ENCODE assay signal across 15 cellular contexts in the genomic region with DNA sequence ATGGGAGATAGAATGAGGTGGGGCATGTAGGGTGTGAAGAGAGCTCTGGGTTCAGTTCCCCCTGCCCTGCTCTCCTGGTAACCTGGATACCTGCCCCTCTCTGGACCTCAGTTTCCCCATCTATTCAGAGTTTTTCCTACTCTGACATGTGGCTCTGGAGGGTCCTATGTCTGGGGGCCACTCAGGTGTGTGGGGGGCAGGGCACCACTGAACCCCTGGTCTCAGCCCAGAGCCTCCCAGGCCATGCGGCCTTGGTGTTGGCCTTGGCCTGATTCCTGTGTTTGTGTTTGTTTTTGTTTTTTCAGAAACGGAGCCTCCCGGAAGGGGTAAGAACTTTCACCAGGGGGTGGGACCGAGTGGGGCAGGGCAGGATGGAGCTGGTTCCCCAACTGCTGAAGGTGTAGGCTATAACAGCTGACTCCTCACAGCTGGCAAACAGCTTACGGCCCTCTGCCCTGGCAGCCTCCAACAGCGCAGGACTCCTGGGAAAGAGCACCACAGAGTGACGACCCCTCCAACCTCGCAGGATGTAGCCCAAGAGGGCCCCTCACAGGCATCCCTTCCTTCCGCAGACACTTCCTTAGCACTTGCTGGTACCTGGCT. TPM values are rescaled to one million over a fixed set of nuclear protein-coding genes. Genes with fewer than 3 reads are reported as not detected.
A peak's percentile ranks its signal among the peaks of the same experiment; 100 is the strongest.
DNase-seq lines count a peak whose midpoint lies in the region; ATAC-seq and TF ChIP-seq lines count a peak whose summit lies in the region.
"Had no signal": no experiment of that assay in that cellular context is flagged by ENCODE, and none has a peak within 500 bp of the region (broad histone marks: within the 10 kb centered on the region; RNA-seq: fewer than 3 reads in every experiment).

No MANE protein-coding gene starts in this region.

- peaks cover 0 to 30% (median 10%) of the 10 kb centered on the region in 4 donors for H3K4me1 ChIP-seq in tibial nerve
- H3K4me1 ChIP-seq: BE2C, Caco-2 had no signal

- no peak for TF ChIP-seq EP300 in tibial nerve (IDR thresholded peaks at IDR 0.05)

- DNase-seq in WTC11 (ENCODE audit: low spot score) (no peak), left kidney (ENCODE audit: low read depth, low spot score) (peak; percentile 31), neural crest cell (ENCODE audit: low read depth, low spot score) (no peak), tibial nerve (ENCODE audit: low spot score in 2 of 2) (no peak), iPS-NIHi7 (ENCODE audit: extremely low spot score) (no peak), hypothalamus (lab: John Stamatoyannopoulos, UW) (no peak)
- DNase-seq: BE2C; Caco-2; CD8-positive, alpha-beta memory T cell; DMS53; GF-D8; GM23248; IMR-90 had no signal

- H3K9me3 Mint-ChIP-seq in WTC11: no peaks in the 10 kb centered on the region
- H3K9me3 Mint-ChIP-seq in neural crest cell: no peaks in the 10 kb centered on the region

- H3K36me3 Mint-ChIP-seq in WTC11: no peaks in the 10 kb centered on the region
- H3K36me3 Mint-ChIP-seq in neural crest cell (ENCODE audit: low read depth): no peaks in the 10 kb centered on the region
- H3K36me3 Mint-ChIP-seq: CD8-positive, alpha-beta memory T cell had no signal

- H3K27ac Mint-ChIP-seq in WTC11: no peak overlapping the region
- H3K27ac Mint-ChIP-seq in neural crest cell (ENCODE audit: unreplicated experiment): peak overlapping the region; percentile 43

- no peak for TF ChIP-seq POLR2A in tibial nerve (IDR thresholded peaks at IDR 0.05)

- no peaks in the 10 kb centered on the region for H3K4me1 Mint-ChIP-seq in WTC11
- H3K4me1 Mint-ChIP-seq in neural crest cell: peaks cover 13% of the 10 kb centered on the region
- H3K4me1 Mint-ChIP-seq: CD8-positive, alpha-beta memory T cell had no signal

- H3K27ac ChIP-seq in tibial nerve: peak overlapping the region in 3 of 4 donors; percentile 50 to 82 (median 77)
- H3K27ac ChIP-seq: GM23248 had no signal

- CTCF ChIA-PET in WTC11 (lab: Charles Lee): interaction anchor here (1.4 to 5.5 kb wide), 2 partner anchors 26 to 48 kb away, joined by 3 to 96 read pairs; no protein-coding TSS in a partner anchor

- no peak for ATAC-seq in WTC11
- no peak for ATAC-seq in HG03139 (IDR thresholded peaks at IDR 0.05; ENCODE audit: unreplicated experiment)
- ATAC-seq: HCT116 had no signal

- WGBS in tibial nerve, 2 donors: 44 to 57% methylated on average over 9 of the region's 9 CpGs

- POLR2A ChIA-PET in WTC11 (lab: Charles Lee): no interaction called here

- H3K4me3 Mint-ChIP-seq in WTC11: no peak overlapping the region
- no peak overlapping the region for H3K4me3 Mint-ChIP-seq in neural crest cell
- H3K4me3 Mint-ChIP-seq: CD8-positive, alpha-beta memory T cell had no signal

- TF ChIP-seq CTCF in WTC11 (IDR thresholded peaks at IDR 0.05) (no peak), neural crest cell (conservative IDR thresholded peaks at IDR 0.05) (no peak), tibial nerve (IDR thresholded peaks at IDR 0.05) (no peak)

- H3K36me3 ChIP-seq in tibial nerve: no peaks in the 10 kb centered on the region
- H3K36me3 ChIP-seq: BE2C had no signal

- H3K9me3 ChIP-seq in tibial nerve: no peaks in the 10 kb centered on the region
- H3K9me3 ChIP-seq: BE2C, Caco-2 had no signal

- H3K27me3 Mint-ChIP-seq in WTC11 (ENCODE audit: low read depth) (no peaks in the 10 kb centered on the region; the same call in 1 of the 2 replicates), neural crest cell (ENCODE audit: low read depth) (no peaks in the 10 kb centered on the region)

- no peak overlapping the region for H3K4me3 ChIP-seq in tibial nerve
- H3K4me3 ChIP-seq: GM23248 had no signal

- no peaks in the 10 kb centered on the region for H3K27me3 ChIP-seq in tibial nerve
- H3K27me3 ChIP-seq: BE2C had no signal

TF ChIP-seq in WTC11, 78 proteins besides CTCF, POLR2A, EP300 and RAD21:
- TF ChIP-seq GABPB1 (CRISPR knock-in tag; IDR thresholded peaks at IDR 0.05) (peak; percentile 19; the same call in 1 of the 2 replicates), JUN (CRISPR knock-in tag; IDR thresholded peaks at IDR 0.05) (no peak), RORB (CRISPR knock-in tag; IDR thresholded peaks at IDR 0.05) (no peak)

RNA-seq across cellular contexts. Expression of gene ITIH3, which starts 0.8 kb away (rescaled TPM):
- total RNA-seq in WTC11 (2021): 0.23 to 0.37 TPM (median 0.25 TPM) in 3 replicates
- total RNA-seq in neural crest cell: 0.52 TPM in 1 of 2 replicates, not detected in the other
- total RNA-seq in tibial nerve: 10 to 100 TPM in 3 of 4 donors, 1 to 10 TPM in 1; 9.4 to 29.6 (median 20.1) TPM
- total RNA-seq: CD8-positive, alpha-beta memory T cell; GM23248 had no signal

RNA-seq across cellular contexts. Expression of gene ITIH1, which starts 18.0 kb away (rescaled TPM):
- total RNA-seq in WTC11 (2021) (0.26 to 0.69 TPM (median 0.50 TPM) in 3 replicates), neural crest cell (not detected in 2 replicates), tibial nerve (1 to 10 TPM in 1 of 4 donors, not detected in 3; 4.1 TPM)
- total RNA-seq: Caco-2; CD8-positive, alpha-beta memory T cell; GM23248; IMR-90 had no signal

RNA-seq across cellular contexts. Expression of gene NEK4, which starts 24.7 kb away (rescaled TPM):
- total RNA-seq in WTC11 (2021): 30.3 to 31.4 TPM (median 31.2 TPM) in 3 replicates
- total RNA-seq in neural crest cell: 45.9 and 52.3 TPM in 2 replicates
- 10 to 100 TPM; 19.2 to 26.7 (median 20.5) TPM for total RNA-seq in tibial nerve

RNA-seq across cellular contexts. Expression of gene ITIH4, which starts 35.1 kb away (rescaled TPM):
- total RNA-seq in WTC11 (2021): 2.4 to 6.2 TPM (median 3.9 TPM) in 3 replicates
- total RNA-seq in neural crest cell: 6.3 and 8.6 TPM in 2 replicates
- total RNA-seq in tibial nerve: 10 to 100 TPM in 2 of 4 donors, 1 to 10 TPM in 2; 5.4 to 24.9 (median 10.1) TPM

RNA-seq across cellular contexts. Expression of gene MUSTN1, which starts 39.4 kb away (rescaled TPM):
- total RNA-seq in WTC11 (2021) (2.7 to 4.2 TPM (median 3.3 TPM) in 3 replicates), neural crest cell (3.4 and 4.1 TPM in 2 replicates), tibial nerve (10 to 100 TPM; 38.5 to 77.9 (median 64.9) TPM)
- total RNA-seq: GM23248, IMR-90 had no signal
